ENCODE assay signal across 8 cellular contexts in genomic region chr18:7021994-7022840, GRCh38.
A peak's percentile ranks its signal among the peaks of the same experiment; 100 is the strongest.
DNase-seq lines count a peak whose midpoint lies in the region; ATAC-seq and TF ChIP-seq lines count a peak whose summit lies in the region.

No MANE protein-coding gene starts in this region.

- H3K4me1 ChIP-seq in Panc1 (ENCODE audit: control insufficient read depth, insufficient read depth, low read length) (no peaks in the 10 kb centered on the region), fibroblast of lung (ENCODE audit: control insufficient read depth, extremely low read depth, insufficient read depth, low read length) (no peaks in the 10 kb centered on the region), vagina (no peaks in the 10 kb centered on the region)

- H4K20me1 ChIP-seq in fibroblast of lung (ENCODE audit: control insufficient read depth, extremely low read depth, insufficient read depth, low read length), result no peaks in the 10 kb centered on the region

- ATAC-seq in Panc1 (peak; percentile 93), HG03139 (IDR thresholded peaks at IDR 0.05; ENCODE audit: unreplicated experiment) (no peak), Right ventricle myocardium inferior (no peak), GM19463 (IDR thresholded peaks at IDR 0.05; ENCODE audit: unreplicated experiment) (no peak)

- DNase-seq in COR-L47 (lab: John Stamatoyannopoulos, UW) (peak; percentile 97), Panc1 (ENCODE audit: low read depth, low spot score) (peak; percentile 15), fibroblast of lung (ENCODE audit: low read depth in 2 of 2) (peak; percentile 12 to 54), vagina (ENCODE audit: extremely low spot score in 2 of 2) (no peak), Right ventricle myocardium inferior (ENCODE audit: missing footprints) (no peak)
- DNase-seq in Jurkat, Clone E6-1 (ENCODE audit: low read depth, low spot score), result peak; percentile 48

- H2AFZ ChIP-seq in fibroblast of lung (ENCODE audit: low read length), result no peak overlapping the region

- H3K36me3 ChIP-seq in Panc1 (ENCODE audit: control insufficient read depth, insufficient read depth, low read length) (no peaks in the 10 kb centered on the region), fibroblast of lung (ENCODE audit: control insufficient read depth, insufficient read depth, low read length) (no peaks in the 10 kb centered on the region), vagina (no peaks in the 10 kb centered on the region)

- peak; percentile 81 for TF ChIP-seq CTCF in Panc1 (IDR thresholded peaks at IDR 0.05)
- peak; percentile 26 to 51 for TF ChIP-seq CTCF in fibroblast of lung (conservative IDR thresholded peaks at IDR 0.05 in 1 of 2, IDR thresholded peaks at IDR 0.05 in 1 of 2; ENCODE audit: low read depth in 1 of 2, low read length in 2 of 2)
- peak in 2 of 3 experiments; percentile 12 to 18 for TF ChIP-seq CTCF in vagina (IDR thresholded peaks at IDR 0.05)

- H3K27me3 ChIP-seq in Panc1 (ENCODE audit: control insufficient read depth, insufficient read depth, low read length) (no peaks in the 10 kb centered on the region), fibroblast of lung (ENCODE audit: control insufficient read depth, insufficient read depth, low read length) (no peaks in the 10 kb centered on the region), vagina (no peaks in the 10 kb centered on the region)

- no peaks in the 10 kb centered on the region for H3K9me3 ChIP-seq in Panc1 (ENCODE audit: control insufficient read depth, insufficient read depth, low read depth, low read length)
- no peaks in the 10 kb centered on the region for H3K9me3 ChIP-seq in fibroblast of lung (ENCODE audit: control insufficient read depth, insufficient read depth, low read depth, low read length)
- H3K9me3 ChIP-seq in vagina, result no peaks in the 10 kb centered on the region

- no peak overlapping the region for H3K4me2 ChIP-seq in fibroblast of lung (ENCODE audit: extremely low read depth, insufficient read depth, low read length)

- no peaks in the 10 kb centered on the region for H3K79me2 ChIP-seq in fibroblast of lung (ENCODE audit: control insufficient read depth, insufficient read depth, low read length)

- intact Hi-C loops in Panc1 (cut with micrococcal nuclease; ENCODE audit: unreplicated experiment), result loop anchor here (2.0 kb wide), 1 partner anchor 103 kb away; no protein-coding TSS in a partner anchor
- intact Hi-C loops in vagina (cut with DNase I), result no loop called here
- intact Hi-C loops in Right ventricle myocardium inferior (cut with DNase I), result no loop called here

- POLR2A ChIA-PET in Panc1 (lab: Charles Lee), result no interaction called here

- no peak overlapping the region for H3K9ac ChIP-seq in fibroblast of lung (ENCODE audit: insufficient read depth, low read length)

- BruUV-seq in Panc1 (replicated peaks; lab: Mats Ljungman, UMichigan), result no TSS peak

- H3K27ac ChIP-seq in Panc1 (ENCODE audit: low read length), result no peak overlapping the region
- no peak overlapping the region for H3K27ac ChIP-seq in fibroblast of lung (ENCODE audit: insufficient read depth, low read length)
- no peak overlapping the region for H3K27ac ChIP-seq in vagina

- in situ Hi-C loops in Panc1 (cut with HindIII; ENCODE audit: low pct_unique_long_range_greater_than_20kb, low sequenced_read_pairs), result no loop called here

- TF ChIP-seq POLR2A in vagina (IDR thresholded peaks at IDR 0.05), result no peak

- H3K4me3 ChIP-seq in Jurkat, Clone E6-1 (ENCODE audit: low read length), result no peak overlapping the region
- H3K4me3 ChIP-seq in Panc1 (ENCODE audit: low read depth in 2 of 2, low read length in 2 of 2) (no peak overlapping the region), fibroblast of lung (replicated peaks in 1 of 4; ENCODE audit: control extremely low read depth in 1 of 4, insufficient read depth in 1 of 4, low read depth in 3 of 4, low read length in 4 of 4) (no peak overlapping the region), vagina (no peak overlapping the region)

- CTCF ChIA-PET in Panc1 (lab: Charles Lee), result interaction anchor here (0.6 to 1.2 kb wide), 2 partner anchors 102 to 249 kb away, joined by 3 to 6 read pairs; no protein-coding TSS in a partner anchor

Comparison
In these comparisons a context has a peak if more than half of its experiments do, and no peak if none do; other contexts are left out.
1. DNase-seq: peak in COR-L47 (single experiment), Jurkat, Clone E6-1 (single experiment), Panc1 (single experiment) and fibroblast of lung (2 of 2); none in vagina (0 of 2) and Right ventricle myocardium inferior (single experiment).
2. CTCF ChIP-seq: peak in every context shown above with its lines; median percentile 81 in Panc1; 38 in fibroblast of lung; 15 in vagina.